1 cellular context compared by ENCODE assay signal in the genomic region with DNA sequence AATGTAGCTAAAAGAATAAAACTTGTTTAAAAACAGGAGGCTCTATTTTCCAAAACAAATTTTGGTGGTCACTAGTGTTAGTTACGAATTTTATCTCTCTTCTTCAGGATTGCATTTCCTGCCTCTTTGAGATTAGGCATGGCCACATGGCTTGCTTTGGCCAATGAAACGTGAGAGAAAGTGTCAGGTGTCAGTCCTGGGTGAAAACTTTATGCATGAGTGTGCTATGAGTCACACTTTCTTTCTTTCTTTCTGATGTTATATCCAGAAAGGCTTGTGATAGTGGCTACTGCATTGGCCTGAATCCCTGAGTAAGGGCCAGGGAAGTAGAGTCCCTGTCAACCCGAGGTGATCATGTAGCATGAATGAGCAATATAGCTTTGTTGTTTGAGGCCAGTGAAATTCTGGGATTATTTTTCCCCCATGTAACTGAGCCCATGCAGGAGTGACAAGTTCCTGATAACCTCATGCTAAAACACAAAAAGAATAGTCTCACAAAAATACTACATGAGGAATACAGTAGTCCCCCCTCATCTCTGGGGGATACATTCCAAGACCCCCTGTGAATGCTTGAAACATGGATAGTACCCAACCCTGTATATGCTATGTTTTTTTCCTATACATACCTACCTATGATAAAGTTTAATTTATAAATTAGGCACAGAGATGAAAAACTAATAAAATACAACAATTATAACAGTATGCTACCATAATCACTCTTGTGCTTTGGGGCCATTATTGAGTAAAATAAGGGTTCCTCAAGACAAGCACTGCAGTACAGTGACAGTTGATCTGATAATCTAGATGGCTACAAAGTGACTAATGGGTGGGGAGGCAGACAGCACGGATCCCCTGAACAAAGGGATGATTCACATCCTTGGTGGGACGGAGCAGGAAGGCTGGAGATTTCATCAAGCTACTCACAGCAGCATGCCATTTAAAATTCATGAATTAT.
A peak's percentile ranks its signal among the peaks of the same experiment; 100 is the strongest.
TF ChIP-seq lines count a peak whose summit lies in the region.

No MANE protein-coding gene starts in this region.

TF ChIP-seq in K562, 482 proteins besides CTCF, POLR2A, EP300 and RAD21 (continued from another document and continues in another):
- TF ChIP-seq ZNF518B (CRISPR knock-in tag; IDR thresholded peaks at IDR 0.05), result no peak
- TF ChIP-seq MITF (IDR thresholded peaks at IDR 0.05), result peak; percentile 82
- no peak for TF ChIP-seq ZNF778 (CRISPR knock-in tag; IDR thresholded peaks at IDR 0.05)
- no peak for TF ChIP-seq HIVEP1 (CRISPR knock-in tag; IDR thresholded peaks at IDR 0.05)
- no peak for TF ChIP-seq RBM34 (IDR thresholded peaks at IDR 0.05; ENCODE audit: borderline replicate concordance, insufficient read depth, low read length)
- peak; percentile 2 for TF ChIP-seq VEZF1 (CRISPR knock-in tag; IDR thresholded peaks at IDR 0.05)
- TF ChIP-seq ZNF444 (CRISPR knock-in tag; IDR thresholded peaks at IDR 0.05), result no peak
- peak; percentile 21; the same call in 1 of the 2 replicates for TF ChIP-seq CEBPB (tag; IDR thresholded peaks at IDR 0.05)
- TF ChIP-seq ZBTB40 (IDR thresholded peaks at IDR 0.05), result peak; percentile 87
- TF ChIP-seq ZBTB40 (CRISPR knock-in tag; IDR thresholded peaks at IDR 0.05), result no peak
- TF ChIP-seq FOXP4 (CRISPR knock-in tag; IDR thresholded peaks at IDR 0.05; ENCODE audit: borderline replicate concordance), result no peak
